22 cellular contexts compared by ENCODE assay signal in genomic region chr12:53612978-53613377, GRCh38.
"Had no signal": no experiment of that assay in that cellular context is flagged by ENCODE, and none has a peak within 500 bp of the region (broad histone marks: within the 10 kb centered on the region; RNA-seq: fewer than 3 reads in every experiment).

No MANE protein-coding gene starts in this region.

- H3K9me3 Mint-ChIP-seq: naive thymus-derived CD4-positive, alpha-beta T cell; nephron progenitor cell; stimulated activated memory B cell treated with anti-CD40 and anti-IgM and Interleukin-4, amounts not matched to agents 10 μg/mL and 1 μg/mL and 100 μg/mL, for 72 hours had no signal

- H3K27ac ChIP-seq: heart left ventricle, neutrophil, psoas muscle, right lobe of liver, stomach, thoracic aorta, transverse colon had no signal

- H3K27me3 ChIP-seq: dorsolateral prefrontal cortex, heart left ventricle, neutrophil, right lobe of liver, stomach, transverse colon had no signal

- DNase-seq: cortex of kidney; dorsolateral prefrontal cortex; effector CD8-positive, alpha-beta T cell; heart left ventricle; hippocampal formation; kidney glomerular epithelial cell; naive thymus-derived CD4-positive, alpha-beta T cell; nephron progenitor cell; psoas muscle; retina; right lobe of liver; stimulated activated CD4-positive, alpha-beta T cell treated with anti-CD3 and anti-CD28 coated beads, Interleukin-1b, Interleukin-23, amount 100 ng/mL, for 48 hours; stimulated activated CD4-positive, alpha-beta T cell treated with anti-CD3 and anti-CD28 coated beads, Interleukin-4, amount 100 ng/mL, for 24 hours; stomach; substantia nigra; transverse colon had no signal

- H3K4me3 Mint-ChIP-seq: naive thymus-derived CD4-positive, alpha-beta T cell; nephron progenitor cell; stimulated activated memory B cell treated with anti-CD40 and anti-IgM and Interleukin-4, amounts not matched to agents 10 μg/mL and 1 μg/mL and 100 μg/mL, for 72 hours had no signal

- H3K9me3 ChIP-seq: heart left ventricle, neutrophil, psoas muscle, right lobe of liver, stomach, thoracic aorta, transverse colon had no signal

- H3K4me3 ChIP-seq: dorsolateral prefrontal cortex, heart left ventricle, psoas muscle, right lobe of liver, stomach, thoracic aorta, transverse colon had no signal

- FAIRE-seq: endometrium, frontal cortex, islet of Langerhans had no signal

- ATAC-seq: heart left ventricle; naive thymus-derived CD4-positive, alpha-beta T cell; psoas muscle; right lobe of liver; stimulated activated memory B cell treated with anti-CD40 and anti-IgM and Interleukin-4, amounts not matched to agents 10 μg/mL and 1 μg/mL and 100 μg/mL, for 72 hours had no signal

- H3K27me3 Mint-ChIP-seq: naive thymus-derived CD4-positive, alpha-beta T cell; stimulated activated memory B cell treated with anti-CD40 and anti-IgM and Interleukin-4, amounts not matched to agents 10 μg/mL and 1 μg/mL and 100 μg/mL, for 72 hours had no signal

- H3K27ac Mint-ChIP-seq: naive thymus-derived CD4-positive, alpha-beta T cell; nephron progenitor cell; stimulated activated memory B cell treated with anti-CD40 and anti-IgM and Interleukin-4, amounts not matched to agents 10 μg/mL and 1 μg/mL and 100 μg/mL, for 72 hours had no signal
